Comparison of ENCODE assay signal across 8 cellular contexts in the genomic region with DNA sequence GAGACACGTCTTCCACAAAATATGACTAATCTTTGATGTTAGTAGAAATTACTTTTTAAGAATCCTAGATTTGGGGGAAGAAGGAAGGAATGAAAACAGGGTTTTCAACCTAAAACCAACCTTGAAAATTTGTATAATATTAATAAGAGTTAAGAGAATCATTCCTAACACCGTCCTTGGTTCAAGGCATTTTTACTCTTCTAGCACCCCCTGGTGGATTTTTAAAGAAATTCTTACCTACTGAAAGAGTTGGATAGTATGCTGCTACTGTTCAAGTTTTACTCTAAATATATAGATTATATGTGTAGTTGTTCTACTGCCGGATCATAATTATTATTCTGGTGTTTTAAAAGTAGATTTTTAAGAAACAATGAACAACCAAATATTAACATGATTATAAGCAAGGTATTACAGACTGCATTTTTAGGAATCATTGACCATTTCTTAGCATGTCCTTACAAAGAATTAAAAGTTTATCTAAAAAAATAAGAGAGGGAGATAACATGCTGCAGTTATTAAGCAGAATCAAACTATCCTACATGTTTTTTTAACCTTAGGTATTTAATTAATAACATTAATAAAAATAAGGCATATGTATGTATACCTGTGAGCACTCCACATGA. TPM values are rescaled to one million over a fixed set of nuclear protein-coding genes. Genes with fewer than 3 reads are reported as not detected.
DNase-seq lines count a peak whose midpoint lies in the region; ATAC-seq and TF ChIP-seq lines count a peak whose summit lies in the region.

No MANE protein-coding gene starts in this region.

- DNase-seq in AG20443 (ENCODE audit: low spot score) (peak; percentile 13), NCI-H510A (lab: John Stamatoyannopoulos, UW) (peak; percentile 6), breast epithelium (ENCODE audit: low spot score in 2 of 2) (no peak), lung microvascular endothelial cell (ENCODE audit: low read depth in 2 of 2) (peak; percentile 42 to 46), MG63 (no peak)

- peak; percentile 50 to 74 (median 62) for TF ChIP-seq CTCF in breast epithelium (IDR thresholded peaks at IDR 0.05)

- H3K27ac ChIP-seq in breast epithelium = no peak overlapping the region

- H3K4me1 ChIP-seq in breast epithelium = no peaks in the 10 kb centered on the region

- no peak for TF ChIP-seq POLR2A in breast epithelium (IDR thresholded peaks at IDR 0.05)

- H3K27me3 ChIP-seq in breast epithelium (no peaks in the 10 kb centered on the region), MG63 (no peaks in the 10 kb centered on the region)

- intact Hi-C loops in breast epithelium (cut with DNase I; ENCODE audit: low total_unique reads) = no loop called here

- H3K4me3 ChIP-seq in breast epithelium = no peak overlapping the region
- H3K4me3 ChIP-seq in MG63 = no peak overlapping the region

- no peaks in the 10 kb centered on the region for H3K36me3 ChIP-seq in breast epithelium
- no peaks in the 10 kb centered on the region for H3K36me3 ChIP-seq in MG63

- ATAC-seq in GM18867 (IDR thresholded peaks at IDR 0.05; ENCODE audit: unreplicated experiment) (peak; percentile 82), HG03108 (IDR thresholded peaks at IDR 0.05; ENCODE audit: unreplicated experiment) (peak; percentile 58), HG03196 (IDR thresholded peaks at IDR 0.05; ENCODE audit: unreplicated experiment) (no peak)

- H3K9me3 ChIP-seq in breast epithelium (no peaks in the 10 kb centered on the region), MG63 (no peaks in the 10 kb centered on the region)

RNA-seq across cellular contexts. Expression of a gene that starts 7.4 kb away (rescaled TPM):
- total RNA-seq in breast epithelium (10 to 100 TPM in 1 of 3 donors, 1 to 10 TPM in 1, under 1 TPM in 1; under 0.01 to 19.0 (median 7.9) TPM), lung microvascular endothelial cell (not detected in 2 replicates)
- total RNA-seq in MG63 (2014; rRNA removed; shearing (Covaris generic); ENCODE audit: low replicate concordance) = 1.4 and 2.3 TPM in 2 replicates

Comparison
In these comparisons a context has a peak if more than half of its experiments do, and no peak if none do; other contexts are left out.
1. DNase-seq: peak in AG20443 (single experiment), NCI-H510A (single experiment) and lung microvascular endothelial cell (2 of 2); none in breast epithelium (0 of 2) and MG63 (single experiment).